In the genomic region with DNA sequence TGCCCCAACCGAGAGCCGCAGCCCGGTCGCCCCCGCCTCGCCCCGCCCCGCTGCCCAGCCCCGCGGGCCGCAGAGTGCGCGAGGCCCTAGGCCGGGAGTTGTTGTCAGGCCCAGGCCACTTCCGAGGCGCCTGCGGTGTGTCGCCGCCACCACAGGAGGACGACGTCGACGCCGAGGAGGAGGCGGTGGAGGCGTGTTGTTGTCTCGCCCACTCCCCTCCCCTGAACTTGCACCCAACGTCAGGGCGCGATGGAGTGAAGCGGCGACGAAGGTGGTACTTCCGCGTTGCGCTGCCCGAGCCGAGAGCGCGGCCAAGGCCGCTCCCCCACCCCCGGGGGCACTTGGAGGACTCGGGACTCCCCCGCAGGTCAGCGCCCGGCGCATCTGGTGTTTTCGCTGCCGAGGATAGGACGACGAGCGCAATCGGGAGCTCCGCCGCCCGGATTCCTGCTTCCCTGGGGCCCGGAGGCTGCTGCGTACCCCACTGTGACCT, we compare ENCODE assay signal across 8 cellular contexts. TPM values are rescaled to one million over a fixed set of nuclear protein-coding genes. Genes with fewer than 3 reads are reported as not detected.
A peak's percentile ranks its signal among the peaks of the same experiment; 100 is the strongest.
DNase-seq lines count a peak whose midpoint lies in the region; ATAC-seq and TF ChIP-seq lines count a peak whose summit lies in the region.

A gene (plus strand): TSS at position 277 of the 493 bp plus-strand sequence. CDS start 386 bp downstream, outside the sequence.

- peak; percentile 37 for ATAC-seq in GM21737 (IDR thresholded peaks at IDR 0.05; ENCODE audit: unreplicated experiment)
- ATAC-seq in omental fat pad (ENCODE audit: low FRiP score), result peak; percentile 67

- H3K9me3 ChIP-seq in KOPT-K1 (ENCODE audit: insufficient read depth, low read length, poor library complexity, severe bottlenecking), result no peaks in the 10 kb centered on the region

- no peak for TF ChIP-seq CTCF in omental fat pad (IDR thresholded peaks at IDR 0.05)

- peaks cover 13% of the 10 kb centered on the region; the same call in 1 of the 2 replicates for H3K36me3 ChIP-seq in KOPT-K1 (ENCODE audit: insufficient read depth, low read length)

- in situ Hi-C loops in SK-MEL-5 (cut with HindIII; ENCODE audit: low pct_unique_long_range_greater_than_20kb, low sequenced_read_pairs), result no loop called here

- H3K27ac ChIP-seq in KOPT-K1 (ENCODE audit: low read depth, low read length, poor library complexity, severe bottlenecking), result peak within 1 kb of the TSS; percentile 97
- H3K27ac ChIP-seq in temporal lobe (ENCODE audit: low read depth, low read length), result peak within 1 kb of the TSS; percentile 90

- DNase-seq in EH (ENCODE audit: low read depth) (peak; percentile 82), SK-MEL-5 (ENCODE audit: low read depth, low spot score) (peak; percentile 71), germinal center (ENCODE audit: low spot score) (peak; percentile 82), omental fat pad (ENCODE audit: low spot score) (peak; percentile 31)
- peak; percentile 88 for DNase-seq in activated naive CD4-positive, alpha-beta T cell treated with Interleukin-2 at 50 U/mL for 16 hours

RNA-seq across cellular contexts. Expression of the gene that starts here (rescaled TPM):
- total RNA-seq in SK-MEL-5 (2014; rRNA removed; shearing (Covaris generic)), result 40.5 and 44.4 TPM in 2 replicates
- 19.7 and 24.7 TPM in 2 replicates for polyA plus RNA-seq in SK-MEL-5 (2015; cell fraction: cytosol; rRNA removed)
- polyA plus RNA-seq in SK-MEL-5 (2015; cell fraction: nucleus; rRNA removed), result 62.3 and 62.8 TPM in 2 replicates
- total RNA-seq in omental fat pad (10 to 100 TPM; 53.9 to 93.6 (median 60.3) TPM), temporal lobe (86.8 TPM)

Comparison
In these comparisons a context has a peak if more than half of its experiments do, and no peak if none do; other contexts are left out.
1. Peak in every context shown above with its lines: DNase-seq, ATAC-seq and H3K27ac ChIP-seq.
2. DNase-seq: peak in every context shown above with its lines; median percentile 88 in activated naive CD4-positive, alpha-beta T cell treated with Interleukin-2 at 50 U/mL for 16 hours; 82 in EH; 82 in germinal center; 71 in SK-MEL-5; 31 in omental fat pad.